Comparison of ENCODE assay signal across 1 cellular context in the genomic region with DNA sequence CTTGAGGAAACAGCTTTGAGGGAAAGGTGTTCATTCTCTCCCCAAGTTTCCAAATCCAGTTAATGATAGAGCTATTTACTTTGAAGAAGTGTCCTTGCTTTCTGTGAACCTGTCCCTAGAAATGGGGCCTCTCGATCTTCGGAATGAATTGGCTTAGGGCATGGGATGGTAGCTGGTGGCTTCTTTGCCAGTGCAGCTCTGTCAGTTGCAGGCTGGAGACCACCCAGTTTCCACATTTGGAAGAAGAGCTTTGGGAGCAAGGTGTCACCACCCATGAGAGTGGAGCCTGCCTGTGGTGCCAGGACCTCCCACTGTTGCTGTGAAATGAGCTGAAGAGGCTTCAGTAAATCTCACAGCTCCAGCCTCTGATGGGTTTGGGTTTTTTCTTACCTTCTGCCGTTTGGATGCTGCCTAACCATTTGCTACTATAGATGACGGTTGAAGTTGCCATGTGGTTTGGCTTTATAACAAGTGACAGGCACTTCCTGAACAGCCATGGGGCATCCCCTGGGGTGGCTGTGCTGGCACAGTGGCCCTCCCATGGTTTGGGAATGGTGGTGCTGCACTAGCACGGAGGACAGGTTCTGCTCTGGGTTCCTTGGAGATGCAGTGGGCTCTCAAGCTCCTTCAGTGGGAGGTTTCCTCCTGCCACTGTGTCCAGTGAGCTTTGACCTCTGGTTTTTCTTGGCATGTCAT.
TF ChIP-seq lines count a peak whose summit lies in the region.

No MANE protein-coding gene starts in this region.

TF ChIP-seq in GM12878, 131 proteins besides CTCF, POLR2A, EP300 and RAD21:
- no peak for TF ChIP-seq BACH1 (IDR thresholded peaks at IDR 0.05; ENCODE audit: borderline replicate concordance)
- no peak for TF ChIP-seq IKZF1 (conservative IDR thresholded peaks at IDR 0.05)
- no peak for TF ChIP-seq POLR2AphosphoS5 (IDR thresholded peaks at IDR 0.05; ENCODE audit: low read length)
- no peak for TF ChIP-seq CBX3 (IDR thresholded peaks at IDR 0.05; ENCODE audit: borderline replicate concordance, low read depth)
- TF ChIP-seq TARDBP (IDR thresholded peaks at IDR 0.05; ENCODE audit: borderline replicate concordance): no peak
- TF ChIP-seq SREBF1 (IDR thresholded peaks at IDR 0.05; ENCODE audit: low read length): no peak
- TF ChIP-seq RFX5 (IDR thresholded peaks at IDR 0.05; ENCODE audit: low read depth, low read length): no peak
- TF ChIP-seq, protein P1, sequence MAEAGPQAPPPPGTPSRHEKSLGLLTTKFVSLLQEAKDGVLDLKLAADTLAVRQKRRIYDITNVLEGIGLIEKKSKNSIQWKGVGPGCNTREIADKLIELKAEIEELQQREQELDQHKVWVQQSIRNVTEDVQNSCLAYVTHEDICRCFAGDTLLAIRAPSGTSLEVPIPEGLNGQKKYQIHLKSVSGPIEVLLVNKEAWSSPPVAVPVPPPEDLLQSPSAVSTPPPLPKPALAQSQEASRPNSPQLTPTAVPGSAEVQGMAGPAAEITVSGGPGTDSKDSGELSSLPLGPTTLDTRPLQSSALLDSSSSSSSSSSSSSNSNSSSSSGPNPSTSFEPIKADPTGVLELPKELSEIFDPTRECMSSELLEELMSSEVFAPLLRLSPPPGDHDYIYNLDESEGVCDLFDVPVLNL (IDR thresholded peaks at IDR 0.05; ENCODE audit: low read depth, low read length): no peak
- TF ChIP-seq BMI1 (IDR thresholded peaks at IDR 0.05; ENCODE audit: borderline replicate concordance): no peak
